ENCODE assay signal across 11 cellular contexts in genomic region chrX:80334583-80334982, GRCh38.
A peak's percentile ranks its signal among the peaks of the same experiment; 100 is the strongest.
DNase-seq lines count a peak whose midpoint lies in the region; ATAC-seq, FAIRE-seq and TF ChIP-seq lines count a peak whose summit lies in the region.
"Had no signal": no experiment of that assay in that cellular context is flagged by ENCODE, and none has a peak within 500 bp of the region (broad histone marks: within the 10 kb centered on the region; RNA-seq: fewer than 3 reads in every experiment).

No MANE protein-coding gene starts in this region.

- no peak overlapping the region for H3K27ac Mint-ChIP-seq in endothelial cell (ENCODE audit: unreplicated experiment)
- H3K27ac Mint-ChIP-seq in type B pancreatic cell = no peak overlapping the region

- H3K27me3 Mint-ChIP-seq in endothelial cell (ENCODE audit: unreplicated experiment) (no peaks in the 10 kb centered on the region), type B pancreatic cell (no peaks in the 10 kb centered on the region)

- H3K36me3 ChIP-seq in heart right ventricle = no peaks in the 10 kb centered on the region
- no peaks in the 10 kb centered on the region for H3K36me3 ChIP-seq in mucosa of descending colon (ENCODE audit: low read depth)

- ATAC-seq in heart right ventricle = no peak
- no peak for ATAC-seq in left cardiac atrium
- peak; percentile 21 for ATAC-seq in mucosa of descending colon
- no peak for ATAC-seq in HG02885 (IDR thresholded peaks at IDR 0.05; ENCODE audit: poor library complexity, unreplicated experiment)

- TF ChIP-seq CTCF in heart right ventricle (IDR thresholded peaks at IDR 0.05) (no peak), endothelial cell (IDR thresholded peaks at IDR 0.05; ENCODE audit: unreplicated experiment) (no peak), mucosa of descending colon (IDR thresholded peaks at IDR 0.05) (no peak), type B pancreatic cell (conservative IDR thresholded peaks at IDR 0.05) (no peak)

- H3K9me3 ChIP-seq in heart right ventricle (peaks cover 0 to 10% (median 0%) of the 10 kb centered on the region in 11 donors), mucosa of descending colon (no peaks in the 10 kb centered on the region)

- TF ChIP-seq POLR2A in GM12891 (IDR thresholded peaks at IDR 0.05; ENCODE audit: low read depth, low read length) = no peak

- H3K4me1 ChIP-seq in heart right ventricle (no peaks in the 10 kb centered on the region), mucosa of descending colon (ENCODE audit: low read depth) (no peaks in the 10 kb centered on the region)

- 37 to 55% methylated on average over 7 of the region's 7 CpGs for WGBS in heart right ventricle, 2 donors

- H3K27ac ChIP-seq in heart right ventricle = no peak overlapping the region

- no peaks in the 10 kb centered on the region for H3K4me1 Mint-ChIP-seq in endothelial cell (ENCODE audit: unreplicated experiment)
- no peaks in the 10 kb centered on the region for H3K4me1 Mint-ChIP-seq in type B pancreatic cell (ENCODE audit: unreplicated experiment)

- peaks cover 0 to 14% (median 0%) of the 10 kb centered on the region in 7 donors for H3K27me3 ChIP-seq in heart right ventricle

- FAIRE-seq in GM12891 (lab: Jason Lieb, UNC) = no peak

- no peaks in the 10 kb centered on the region for H3K9me3 Mint-ChIP-seq in endothelial cell (ENCODE audit: unreplicated experiment)
- no peaks in the 10 kb centered on the region for H3K9me3 Mint-ChIP-seq in type B pancreatic cell

- H3K36me3 Mint-ChIP-seq in endothelial cell (ENCODE audit: low read depth, unreplicated experiment) (no peaks in the 10 kb centered on the region), type B pancreatic cell (no peaks in the 10 kb centered on the region)

- intact Hi-C loops in heart right ventricle (cut with DNase I) (no loop called here), left cardiac atrium (cut with DNase I) (no loop called here), mucosa of descending colon (cut with DNase I, micrococcal nuclease) (no loop called here)

- no peak for DNase-seq in heart right ventricle
- no peak for DNase-seq in left cardiac atrium
- DNase-seq in endothelial cell (ENCODE audit: low spot score) = no peak
- no peak for DNase-seq in mucosa of descending colon
- DNase-seq in type B pancreatic cell (ENCODE audit: extremely low spot score, unreplicated experiment) = no peak
- DNase-seq in GM12891 (ENCODE audit: insufficient read length, low spot score) = no peak
- DNase-seq in NCI-H1436 treated with DMSO at 0.1 percent for 48 hours (lab: John Stamatoyannopoulos, UW) = no peak
- DNase-seq: activated CD4-positive, alpha-beta T cell treated with anti-CD3 and anti-CD28 coated beads, Interleukin-2, amount 50 U/mL, for 1 hour; hippocampal formation; NCI-H1417 treated with DMSO at 0.1 percent for 48 hours had no signal

- peak overlapping the region in 7 of 10 donors; percentile 7 to 40 (median 35) for H3K4me3 ChIP-seq in heart right ventricle
- H3K4me3 ChIP-seq in mucosa of descending colon = no peak overlapping the region

- H3K4me3 Mint-ChIP-seq in endothelial cell (ENCODE audit: unreplicated experiment) (peak overlapping the region; percentile 83), type B pancreatic cell (peak overlapping the region; percentile 51)

TF ChIP-seq in GM12891, 5 proteins besides CTCF, POLR2A, EP300 and RAD21:
- TF ChIP-seq POU2F2 (IDR thresholded peaks at IDR 0.05; ENCODE audit: low read depth, low read length) (no peak), POLR2AphosphoS5 (IDR thresholded peaks at IDR 0.05; ENCODE audit: low read depth, low read length) (no peak), PAX5 (IDR thresholded peaks at IDR 0.05; ENCODE audit: insufficient read depth, low read length, severe bottlenecking) (no peak), TAF1 (IDR thresholded peaks at IDR 0.05; ENCODE audit: low read depth, low read length) (no peak), SPI1 (IDR thresholded peaks at IDR 0.05; ENCODE audit: low read depth, low read length) (no peak)
